Comparison of ENCODE assay signal across 11 cellular contexts in the genomic region with DNA sequence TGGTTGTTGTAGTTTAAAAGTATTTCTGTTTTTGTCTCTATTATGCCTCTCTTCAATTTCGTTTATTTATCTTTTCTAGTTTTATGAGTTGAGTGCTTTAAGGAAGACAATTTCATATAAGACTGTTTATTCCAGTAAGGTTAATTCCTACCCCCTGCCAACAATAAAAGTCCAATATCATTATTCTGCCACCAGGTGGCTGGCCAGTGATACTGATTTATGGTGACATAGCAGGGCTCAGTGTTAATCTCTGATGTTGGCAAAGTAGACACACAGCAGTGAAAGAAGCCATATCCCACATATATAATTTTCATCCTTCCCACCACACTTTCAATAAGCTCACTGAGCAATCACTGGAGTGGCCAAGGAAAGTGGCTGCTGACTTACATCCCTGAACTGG.
DNase-seq lines count a peak whose midpoint lies in the region; ATAC-seq, FAIRE-seq and TF ChIP-seq lines count a peak whose summit lies in the region.
"Had no signal": no experiment of that assay in that cellular context is flagged by ENCODE, and none has a peak within 500 bp of the region (broad histone marks: within the 10 kb centered on the region; RNA-seq: fewer than 3 reads in every experiment).

No MANE protein-coding gene starts in this region.

- in situ Hi-C loops in astrocyte of the cerebellum (cut with HindIII; ENCODE audit: low sequenced_read_pairs), result no loop called here

- TF ChIP-seq CTCF in CD14-positive monocyte (IDR thresholded peaks at IDR 0.05) (peak; percentile 16), astrocyte of the cerebellum (IDR thresholded peaks at IDR 0.05; ENCODE audit: low read depth, low read length, missing control alignments) (peak; percentile 32), right lobe of liver (IDR thresholded peaks at IDR 0.05) (peak; percentile 43 to 67 (median 51))
- no peak for TF ChIP-seq CTCF in CD8-positive, alpha-beta T cell (IDR thresholded peaks at IDR 0.05)

- no peaks in the 10 kb centered on the region for H3K36me3 Mint-ChIP-seq in CD14-positive monocyte
- H3K36me3 Mint-ChIP-seq in CD8-positive, alpha-beta T cell, result no peaks in the 10 kb centered on the region

- H3K4me1 Mint-ChIP-seq in CD14-positive monocyte, result no peaks in the 10 kb centered on the region
- H3K4me1 Mint-ChIP-seq in CD8-positive, alpha-beta T cell (ENCODE audit: low read depth), result no peaks in the 10 kb centered on the region

- peak; percentile 73 for FAIRE-seq in HTR-8/SVneo (lab: Jason Lieb, UNC)
- FAIRE-seq: RCC 7860 had no signal

- no peaks in the 10 kb centered on the region for H3K36me3 ChIP-seq in right lobe of liver
- no peaks in the 10 kb centered on the region for H3K36me3 ChIP-seq in CD8-positive, alpha-beta T cell (ENCODE audit: insufficient read depth, low read length)

- POLR2A ChIA-PET in CD8-positive, alpha-beta T cell (lab: Charles Lee), result no interaction called here

- 47% methylated on average over 1 of the region's 1 CpG for WGBS in right lobe of liver (ENCODE audit: insufficient coverage, low coverage, low lambda C conversion rate, missing lambda C conversion rate)

- no peaks in the 10 kb centered on the region for H3K9me3 ChIP-seq in right lobe of liver
- H3K9me3 ChIP-seq in CD8-positive, alpha-beta T cell (ENCODE audit: low read length), result no peaks in the 10 kb centered on the region

- no peak overlapping the region for H3K27ac ChIP-seq in right lobe of liver
- no peak overlapping the region for H3K27ac ChIP-seq in CD8-positive, alpha-beta T cell (ENCODE audit: low read depth, low read length)

- CTCF ChIA-PET in CD8-positive, alpha-beta T cell (lab: Charles Lee), result no interaction called here

- intact Hi-C loops in CD14-positive monocyte (cut with micrococcal nuclease) (no loop called here), right lobe of liver (cut with DNase I) (no loop called here)
- intact Hi-C loops in CD8-positive, alpha-beta T cell (cut with DNase I, micrococcal nuclease), result no loop called here

- H3K27me3 Mint-ChIP-seq in CD14-positive monocyte (ENCODE audit: low read depth in 3 of 3), result peaks cover 0 to 4% (median 2%) of the 10 kb centered on the region in 3 donors
- no peaks in the 10 kb centered on the region for H3K27me3 Mint-ChIP-seq in CD8-positive, alpha-beta T cell (ENCODE audit: low read depth)

- H3K4me3 ChIP-seq in astrocyte of the cerebellum (ENCODE audit: low read depth, low read length) (no peak overlapping the region), right lobe of liver (no peak overlapping the region)
- H3K4me3 ChIP-seq in CD8-positive, alpha-beta T cell (ENCODE audit: low read depth, low read length), result no peak overlapping the region

- DNase-seq in CD14-positive monocyte (ENCODE audit: low spot score) (no peak), HTR-8/SVneo (ENCODE audit: insufficient read length, low spot score) (peak; percentile 48), astrocyte of the cerebellum (ENCODE audit: low read depth) (no peak), right lobe of liver (peak in 1 of 3 donors; percentile 19), cerebellum (ENCODE audit: low spot score) (no peak)
- no peak for DNase-seq in CD8-positive, alpha-beta T cell
- DNase-seq: stimulated activated CD4-positive, alpha-beta T cell treated with anti-CD3 and anti-CD28 coated beads, Interleukin-4, amount 100 ng/mL, for 24 hours had no signal

- no peaks in the 10 kb centered on the region for H3K27me3 ChIP-seq in right lobe of liver
- H3K27me3 ChIP-seq in CD8-positive, alpha-beta T cell (ENCODE audit: insufficient read depth, low read length), result no peaks in the 10 kb centered on the region

- ATAC-seq in right lobe of liver, result peak; percentile 68 to 88 (median 74)
- no peak for ATAC-seq in CD8-positive, alpha-beta T cell
- ATAC-seq in GM18868 (IDR thresholded peaks at IDR 0.05; ENCODE audit: unreplicated experiment), result no peak
- ATAC-seq in HG03521 (IDR thresholded peaks at IDR 0.05; ENCODE audit: unreplicated experiment), result no peak

- H3K4me1 ChIP-seq in right lobe of liver, result no peaks in the 10 kb centered on the region
- H3K4me1 ChIP-seq in CD8-positive, alpha-beta T cell (ENCODE audit: insufficient read depth, low read length), result no peaks in the 10 kb centered on the region

- no peak overlapping the region for H3K27ac Mint-ChIP-seq in CD14-positive monocyte
- no peak overlapping the region for H3K27ac Mint-ChIP-seq in CD8-positive, alpha-beta T cell
- H3K27ac Mint-ChIP-seq: activated T-helper 2 cell treated with anti-CD3 and anti-CD28 coated beads, Interferon-gamma antibody, Interleukin-2, Interleukin-4, amounts not matched to agents 10 μg/mL and 5 μg/mL and 100 μg/mL, durations not matched to agents 14 hours and 24 hours and 36 hours had no signal

- H3K9me3 Mint-ChIP-seq in CD14-positive monocyte, result peaks cover 0 to 9% (median 2%) of the 10 kb centered on the region in 7 donors
- peaks cover 7% of the 10 kb centered on the region for H3K9me3 Mint-ChIP-seq in CD8-positive, alpha-beta T cell
- H3K9me3 Mint-ChIP-seq: activated T-helper 2 cell treated with anti-CD3 and anti-CD28 coated beads, Interferon-gamma antibody, Interleukin-2, Interleukin-4, amounts not matched to agents 10 μg/mL and 5 μg/mL and 100 μg/mL, durations not matched to agents 14 hours and 24 hours and 36 hours had no signal

- H3K4me3 Mint-ChIP-seq in CD14-positive monocyte, result no peak overlapping the region
- H3K4me3 Mint-ChIP-seq in CD8-positive, alpha-beta T cell, result no peak overlapping the region

- TF ChIP-seq POLR2A in right lobe of liver (IDR thresholded peaks at IDR 0.05), result no peak

Comparison
In these comparisons a context has a peak if more than half of its experiments do, and no peak if none do; other contexts are left out.
1. ATAC-seq: peak in right lobe of liver (4 of 4); none in CD8-positive, alpha-beta T cell (single experiment), GM18868 (single experiment) and HG03521 (single experiment).